28 cellular contexts compared by ENCODE assay signal in the genomic region with DNA sequence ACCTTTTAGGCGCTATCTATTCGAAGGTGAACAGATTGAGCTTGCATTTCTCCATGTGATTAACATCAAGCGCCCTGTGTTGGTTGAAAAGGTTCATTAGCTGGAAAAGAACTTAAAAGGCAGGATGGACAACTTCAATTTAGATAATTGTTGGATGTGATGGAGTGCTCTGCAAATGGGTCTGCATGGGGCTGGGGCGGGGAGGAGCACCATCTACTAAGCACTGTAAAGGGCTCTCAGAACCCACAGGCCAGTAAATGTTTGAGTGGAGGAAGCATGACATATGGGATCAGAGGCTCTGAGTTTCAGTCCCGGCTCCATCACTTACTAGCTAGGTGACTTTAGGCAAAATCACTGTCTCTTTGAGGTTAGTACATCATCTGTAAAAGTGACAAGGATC.
"Had no signal": no experiment of that assay in that cellular context is flagged by ENCODE, and none has a peak within 500 bp of the region (broad histone marks: within the 10 kb centered on the region; RNA-seq: fewer than 3 reads in every experiment).

No MANE protein-coding gene starts in this region.

- DNase-seq: activated CD4-positive, alpha-beta memory T cell treated with anti-CD3 and anti-CD28 coated beads for 36 hours; activated CD4-positive, alpha-beta T cell treated with anti-CD3 and anti-CD28 coated beads for 36 hours; activated CD4-positive, alpha-beta T cell treated with anti-CD3 and anti-CD28 coated beads, Interleukin-2, amount 10 ng/mL, durations not matched to agents 24 days and 14 days; activated CD4-positive, CD25-positive, alpha-beta regulatory T cell; activated CD4-positive, CD25-positive, alpha-beta regulatory T cell treated with anti-CD3 and anti-CD28 coated beads, Interleukin-2, amount 50 U/mL, for 72 hours; activated CD8-positive, alpha-beta memory T cell treated with anti-CD3 and anti-CD28 coated beads, Interleukin-2, amount 10 ng/mL, durations not matched to agents 7 days and 5 days; activated CD8-positive, alpha-beta memory T cell treated with anti-CD3 and anti-CD28 coated beads, Interleukin-2, amount 50 U/mL, for 4 hours; activated CD8-positive, alpha-beta T cell treated with anti-CD3 and anti-CD28 coated beads, Interleukin-2, amount 10 ng/mL, durations not matched to agents 7 days and 5 days; activated gamma-delta T cell; activated naive CD4-positive, alpha-beta T cell; activated naive CD4-positive, alpha-beta T cell treated with anti-CD3 and anti-CD28 coated beads, Interleukin-2, amount 10 ng/mL, durations not matched to agents 7 days and 5 days; activated naive CD8-positive, alpha-beta T cell treated with anti-CD3 and anti-CD28 coated beads, Interleukin-2, amount 10 ng/mL, durations not matched to agents 7 days and 5 days; activated T-cell treated with anti-CD3 and anti-CD28 coated beads for 4 hours; activated T-cell treated with anti-CD3 and anti-CD28 coated beads, Interleukin-2, amount 50 U/mL, for 24 hours; activated T-cell treated with anti-CD3 and anti-CD28 coated beads, Interleukin-2, amount 50 U/mL, for 72 hours; dorsolateral prefrontal cortex; effector memory CD4-positive, alpha-beta T cell; endodermal cell; foreskin fibroblast; head of caudate nucleus; T-helper 1 cell; T-helper 17 cell; T1000 had no signal

- H3K4me1 ChIP-seq: ascending aorta, breast epithelium had no signal

- H3K27ac ChIP-seq: ascending aorta, breast epithelium, coronary artery, dorsolateral prefrontal cortex had no signal

- H3K4me3 ChIP-seq: ascending aorta, breast epithelium, coronary artery, dorsolateral prefrontal cortex had no signal

- H3K27me3 ChIP-seq: ascending aorta, breast epithelium had no signal

- H3K9me3 ChIP-seq: ascending aorta, breast epithelium had no signal

- H3K36me3 ChIP-seq: ascending aorta, breast epithelium had no signal

- ATAC-seq: activated CD4-positive, alpha-beta T cell treated with anti-CD3 and anti-CD28 coated beads for 36 hours; activated CD8-positive, alpha-beta memory T cell treated with anti-CD3 and anti-CD28 coated beads, Interleukin-2, amount 10 ng/mL, durations not matched to agents 7 days and 5 days; activated CD8-positive, alpha-beta T cell treated with anti-CD3 and anti-CD28 coated beads, Interleukin-2, amount 10 ng/mL, durations not matched to agents 7 days and 5 days; activated naive CD4-positive, alpha-beta T cell treated with anti-CD3 and anti-CD28 coated beads, Interleukin-2, amount 50 U/mL, for 72 hours; activated T-cell treated with anti-CD3 and anti-CD28 coated beads, Interleukin-2, amount 50 U/mL, for 72 hours; esophagus mucosa; T-helper 17 cell had no signal
